1 cellular context compared by ENCODE assay signal in genomic region chr3:14278265-14278798, GRCh38.
TF ChIP-seq lines count a peak whose summit lies in the region.

No MANE protein-coding gene starts in this region.

TF ChIP-seq in K562, 482 proteins besides CTCF, POLR2A, EP300 and RAD21 (continued from another document):
- TF ChIP-seq, protein P1, sequence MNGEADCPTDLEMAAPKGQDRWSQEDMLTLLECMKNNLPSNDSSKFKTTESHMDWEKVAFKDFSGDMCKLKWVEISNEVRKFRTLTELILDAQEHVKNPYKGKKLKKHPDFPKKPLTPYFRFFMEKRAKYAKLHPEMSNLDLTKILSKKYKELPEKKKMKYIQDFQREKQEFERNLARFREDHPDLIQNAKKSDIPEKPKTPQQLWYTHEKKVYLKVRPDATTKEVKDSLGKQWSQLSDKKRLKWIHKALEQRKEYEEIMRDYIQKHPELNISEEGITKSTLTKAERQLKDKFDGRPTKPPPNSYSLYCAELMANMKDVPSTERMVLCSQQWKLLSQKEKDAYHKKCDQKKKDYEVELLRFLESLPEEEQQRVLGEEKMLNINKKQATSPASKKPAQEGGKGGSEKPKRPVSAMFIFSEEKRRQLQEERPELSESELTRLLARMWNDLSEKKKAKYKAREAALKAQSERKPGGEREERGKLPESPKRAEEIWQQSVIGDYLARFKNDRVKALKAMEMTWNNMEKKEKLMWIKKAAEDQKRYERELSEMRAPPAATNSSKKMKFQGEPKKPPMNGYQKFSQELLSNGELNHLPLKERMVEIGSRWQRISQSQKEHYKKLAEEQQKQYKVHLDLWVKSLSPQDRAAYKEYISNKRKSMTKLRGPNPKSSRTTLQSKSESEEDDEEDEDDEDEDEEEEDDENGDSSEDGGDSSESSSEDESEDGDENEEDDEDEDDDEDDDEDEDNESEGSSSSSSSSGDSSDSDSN (IDR thresholded peaks at IDR 0.05; ENCODE audit: borderline replicate concordance in 1 of 2, low read depth in 2 of 2, low read length in 2 of 2) = no peak
- TF ChIP-seq POLR2AphosphoS2 (IDR thresholded peaks at IDR 0.05; ENCODE audit: low read length) (no peak), RFX5 (IDR thresholded peaks at IDR 0.05; ENCODE audit: low read depth, low read length) (no peak)
- TF ChIP-seq, protein P2, sequence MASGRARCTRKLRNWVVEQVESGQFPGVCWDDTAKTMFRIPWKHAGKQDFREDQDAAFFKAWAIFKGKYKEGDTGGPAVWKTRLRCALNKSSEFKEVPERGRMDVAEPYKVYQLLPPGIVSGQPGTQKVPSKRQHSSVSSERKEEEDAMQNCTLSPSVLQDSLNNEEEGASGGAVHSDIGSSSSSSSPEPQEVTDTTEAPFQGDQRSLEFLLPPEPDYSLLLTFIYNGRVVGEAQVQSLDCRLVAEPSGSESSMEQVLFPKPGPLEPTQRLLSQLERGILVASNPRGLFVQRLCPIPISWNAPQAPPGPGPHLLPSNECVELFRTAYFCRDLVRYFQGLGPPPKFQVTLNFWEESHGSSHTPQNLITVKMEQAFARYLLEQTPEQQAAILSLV (tag; IDR thresholded peaks at IDR 0.05) = 0 out of 2 replicates have a peak, but pooled peaks have one; percentile 14
TF ChIP-seq in K562: peak in this region for 16.
